8 cellular contexts compared by ENCODE assay signal in genomic region chr6:118735320-118735719, GRCh38.
DNase-seq lines count a peak whose midpoint lies in the region; ATAC-seq, FAIRE-seq and TF ChIP-seq lines count a peak whose summit lies in the region.

No MANE protein-coding gene starts in this region.

- H2AFZ ChIP-seq in H1 (ENCODE audit: low read length), result peak overlapping the region; percentile 99

- H3K23me2 ChIP-seq in H1 (ENCODE audit: low read depth, low read length), result no peaks in the 10 kb centered on the region; the same call in 1 of the 2 replicates

- TF ChIP-seq EP300 in H1 (IDR thresholded peaks at IDR 0.05; ENCODE audit: borderline replicate concordance in 1 of 2, low read depth in 2 of 2, low read length in 2 of 2), result no peak

- TF ChIP-seq CTCF in GM12865 (IDR thresholded peaks at IDR 0.05; ENCODE audit: insufficient read depth, low read depth, low read length, missing control alignments) (peak; percentile 47), H1 (IDR thresholded peaks at IDR 0.05; ENCODE audit: control extremely low read depth in 1 of 3, insufficient read depth in 1 of 3, low read depth in 1 of 3, low read length in 3 of 3) (peak; percentile 66 to 82 (median 74)), omental fat pad (IDR thresholded peaks at IDR 0.05) (no peak)

- 29% methylated on average over 2 of the region's 2 CpGs; no CpG with 5 or more reads in 1 of the 2 experiments for WGBS in H1 (ENCODE audit: extremely low coverage in 1 of 2, insufficient coverage in 1 of 2, insufficient read length in 1 of 2, insufficient replicate concordance in 2 of 2, low coverage in 1 of 2, low lambda C conversion rate in 2 of 2, missing lambda C conversion rate in 1 of 2), 2 experiments

- no peak overlapping the region for H2BK5ac ChIP-seq in H1 (ENCODE audit: low read depth, low read length)

- no peak overlapping the region for H2BK20ac ChIP-seq in H1 (ENCODE audit: low read length)

- TF ChIP-seq RAD21 in H1 (IDR thresholded peaks at IDR 0.05 in 1 of 2, conservative IDR thresholded peaks at IDR 0.05 in 1 of 2; ENCODE audit: low read depth in 2 of 2, low read length in 2 of 2), result peak; percentile 68 to 79

- H3K27me3 Mint-ChIP-seq in activated naive CD4-positive, alpha-beta T cell treated with anti-CD3 and anti-CD28 coated beads, Interleukin-2, amount 10 ng/mL, durations not matched to agents 7 days and 5 days, result peaks cover 4% of the 10 kb centered on the region
- H3K27me3 Mint-ChIP-seq in activated naive CD4-positive, alpha-beta T cell treated with anti-CD3 and anti-CD28 coated beads for 36 hours (ENCODE audit: low read depth), result no peaks in the 10 kb centered on the region

- no peaks in the 10 kb centered on the region for H3K9me3 Mint-ChIP-seq in activated naive CD4-positive, alpha-beta T cell treated with anti-CD3 and anti-CD28 coated beads, Interleukin-2, amount 10 ng/mL, durations not matched to agents 7 days and 5 days
- peaks cover 2% of the 10 kb centered on the region for H3K9me3 Mint-ChIP-seq in activated naive CD4-positive, alpha-beta T cell treated with anti-CD3 and anti-CD28 coated beads for 36 hours

- POLR2A ChIA-PET in H1 (lab: Charles Lee; ENCODE audit: partially characterized antibody), result no interaction called here

- H3K4ac ChIP-seq in H1 (replicated peaks; ENCODE audit: insufficient read length, low read depth, low read length), result no peak overlapping the region

- H3K36me3 Mint-ChIP-seq in activated naive CD4-positive, alpha-beta T cell treated with anti-CD3 and anti-CD28 coated beads, Interleukin-2, amount 10 ng/mL, durations not matched to agents 7 days and 5 days, result no peaks in the 10 kb centered on the region
- H3K36me3 Mint-ChIP-seq in activated naive CD4-positive, alpha-beta T cell treated with anti-CD3 and anti-CD28 coated beads for 36 hours (ENCODE audit: low read depth), result no peaks in the 10 kb centered on the region

- no peak overlapping the region for H3K4me3 Mint-ChIP-seq in activated naive CD4-positive, alpha-beta T cell treated with anti-CD3 and anti-CD28 coated beads, Interleukin-2, amount 10 ng/mL, durations not matched to agents 7 days and 5 days
- no peak overlapping the region for H3K4me3 Mint-ChIP-seq in activated naive CD4-positive, alpha-beta T cell treated with anti-CD3 and anti-CD28 coated beads for 36 hours

- no peak overlapping the region for H3K23ac ChIP-seq in H1 (ENCODE audit: insufficient read length)

- no peak overlapping the region for H3K18ac ChIP-seq in H1 (ENCODE audit: extremely low read depth, low read length)

- CTCF ChIA-PET in H1 (lab: Charles Lee; ENCODE audit: partially characterized antibody), result interaction anchor here (0.7 to 2.2 kb wide), 7 partner anchors 9 to 66 kb away, joined by 3 to 9 read pairs (median 4); no protein-coding TSS in a partner anchor
- CTCF ChIA-PET in activated naive CD4-positive, alpha-beta T cell treated with anti-CD3 and anti-CD28 coated beads, Interleukin-2, amount 10 ng/mL, durations not matched to agents 7 days and 5 days (lab: Charles Lee), result no interaction called here
- CTCF ChIA-PET in activated naive CD4-positive, alpha-beta T cell treated with anti-CD3 and anti-CD28 coated beads for 36 hours (lab: Charles Lee), result interaction anchor here (1.5 kb wide), 1 partner anchor 10 kb away, joined by 8 read pairs; no protein-coding TSS in a partner anchor

- H3K27me3 ChIP-seq in H1 (replicated peaks in 1 of 4; ENCODE audit: control insufficient read depth in 3 of 4, extremely low read depth in 1 of 4, insufficient read depth in 3 of 4, low read length in 3 of 4), result no peaks in the 10 kb centered on the region

- H4K20me1 ChIP-seq in H1 (replicated peaks in 1 of 2; ENCODE audit: control insufficient read depth in 1 of 2, insufficient read depth in 2 of 2, low read length in 2 of 2), result no peaks in the 10 kb centered on the region

- H4K8ac ChIP-seq in H1 (ENCODE audit: extremely low read depth, insufficient read depth, low read length), result no peak overlapping the region

- H4K91ac ChIP-seq in H1 (replicated peaks; ENCODE audit: insufficient read length, low read length), result no peak overlapping the region

- H3K9me3 ChIP-seq in H1 (ENCODE audit: insufficient read depth in 2 of 2, low read depth in 1 of 2, low read length in 1 of 2), result no peaks in the 10 kb centered on the region

- H3K27ac ChIP-seq in H1 (ENCODE audit: low read depth, low read length), result no peak overlapping the region

- intact Hi-C loops in activated naive CD4-positive, alpha-beta T cell treated with anti-CD3 and anti-CD28 coated beads for 36 hours (cut with micrococcal nuclease), result loop anchor here (1.0 to 5.0 kb wide), 2 partner anchors 38 to 170 kb away; no protein-coding TSS in a partner anchor

- DNase-seq in GM12865 (ENCODE audit: low read depth) (no peak), NAMALWA (ENCODE audit: low spot score) (peak; percentile 51), H1 (ENCODE audit: low read depth in 1 of 2, low spot score in 2 of 2) (peak in 1 of 2 experiments; percentile 62), omental fat pad (ENCODE audit: low spot score) (no peak), SW 1271 (lab: John Stamatoyannopoulos, UW) (no peak)
- no peak for DNase-seq in activated naive CD4-positive, alpha-beta T cell treated with anti-CD3 and anti-CD28 coated beads, Interleukin-2, amount 10 ng/mL, durations not matched to agents 7 days and 5 days
- no peak for DNase-seq in activated naive CD4-positive, alpha-beta T cell treated with anti-CD3 and anti-CD28 coated beads for 36 hours

- H3K4me1 ChIP-seq in H1 (replicated peaks in 1 of 4; ENCODE audit: control insufficient read depth in 3 of 4, insufficient read depth in 4 of 4, low read length in 3 of 4), result peaks cover 0 to 2% (median 0%) of the 10 kb centered on the region in 4 experiments; a peak in 1 of 7 replicates

- H3K4me3 ChIP-seq in GM12865 (ENCODE audit: low read depth, low read length) (no peak overlapping the region), H1 (ENCODE audit: extremely low read depth in 1 of 4, insufficient read depth in 2 of 4, low read depth in 3 of 4, low read length in 4 of 4) (no peak overlapping the region)

- H3K4me1 Mint-ChIP-seq in activated naive CD4-positive, alpha-beta T cell treated with anti-CD3 and anti-CD28 coated beads, Interleukin-2, amount 10 ng/mL, durations not matched to agents 7 days and 5 days, result peaks cover 12% of the 10 kb centered on the region
- H3K4me1 Mint-ChIP-seq in activated naive CD4-positive, alpha-beta T cell treated with anti-CD3 and anti-CD28 coated beads for 36 hours (ENCODE audit: low read depth), result peaks cover 33% of the 10 kb centered on the region

- H3K36me3 ChIP-seq in H1 (ENCODE audit: control insufficient read depth in 2 of 4, insufficient read depth in 4 of 4, low read length in 3 of 4), result no peaks in the 10 kb centered on the region

- FAIRE-seq in H1 (lab: Jason Lieb, UNC), result peak; percentile 78

- 0 out of 2 replicates have a peak overlapping the region, but pooled peaks have one; percentile 49 for H2BK15ac ChIP-seq in H1 (ENCODE audit: low read length)

- no peak overlapping the region for H2BK120ac ChIP-seq in H1 (replicated peaks; ENCODE audit: low read depth, low read length)

- no peaks in the 10 kb centered on the region for H3K79me2 ChIP-seq in H1 (ENCODE audit: control insufficient read depth in 1 of 2, insufficient read depth in 2 of 2, low read length in 2 of 2)

- H3K56ac ChIP-seq in H1 (replicated peaks; ENCODE audit: insufficient read length, low read depth, low read length), result no peak overlapping the region

- ATAC-seq in omental fat pad (ENCODE audit: low FRiP score), result peak; percentile 43
- no peak for ATAC-seq in HG02588 (IDR thresholded peaks at IDR 0.05; ENCODE audit: unreplicated experiment)

- no peaks in the 10 kb centered on the region for H3K79me1 ChIP-seq in H1 (ENCODE audit: low read depth, low read length)

- no peak overlapping the region for H2AK5ac ChIP-seq in H1 (ENCODE audit: low read depth, low read length)

- no peak overlapping the region; a peak in 1 of 4 replicates for H3K4me2 ChIP-seq in H1 (ENCODE audit: insufficient read depth in 1 of 2, low read depth in 2 of 2, low read length in 2 of 2)

- H3K9ac ChIP-seq in H1 (replicated peaks in 1 of 4; ENCODE audit: extremely low read depth in 1 of 4, low read depth in 3 of 4, low read length in 3 of 4), result 0 out of 7 replicates have a peak overlapping the region, but pooled peaks of 1 of the 4 experiments have one; percentile 2

- no peak overlapping the region for H2BK12ac ChIP-seq in H1 (ENCODE audit: low read depth, low read length)

- H3K14ac ChIP-seq in H1 (ENCODE audit: insufficient read length), result no peak overlapping the region

- TF ChIP-seq POLR2A in H1 (IDR thresholded peaks at IDR 0.05; ENCODE audit: control extremely low read depth in 1 of 2, low read depth in 2 of 2, low read length in 2 of 2), result no peak

- no peak overlapping the region for H3K27ac Mint-ChIP-seq in activated naive CD4-positive, alpha-beta T cell treated with anti-CD3 and anti-CD28 coated beads, Interleukin-2, amount 10 ng/mL, durations not matched to agents 7 days and 5 days
- H3K27ac Mint-ChIP-seq in activated naive CD4-positive, alpha-beta T cell treated with anti-CD3 and anti-CD28 coated beads for 36 hours, result no peak overlapping the region

- H4K5ac ChIP-seq in H1 (ENCODE audit: insufficient read length, low read depth, low read length), result no peak overlapping the region

TF ChIP-seq in H1, 55 proteins besides CTCF, POLR2A, EP300 and RAD21 (continues in another document):
- TF ChIP-seq ZNF274 (IDR thresholded peaks at IDR 0.05; ENCODE audit: borderline replicate concordance, extremely low read depth, low read length) (no peak), NANOG (IDR thresholded peaks at IDR 0.05; ENCODE audit: insufficient read depth, low read depth, low read length, poor library complexity, severe bottlenecking) (no peak), SIN3A (conservative IDR thresholded peaks at IDR 0.05 in 1 of 2, IDR thresholded peaks at IDR 0.05 in 1 of 2; ENCODE audit: low read depth in 1 of 2, low read length in 2 of 2) (no peak), CHD2 (IDR thresholded peaks at IDR 0.05; ENCODE audit: low read length) (no peak), JUN (IDR thresholded peaks at IDR 0.05; ENCODE audit: low read depth, low read length) (no peak), TBP (IDR thresholded peaks at IDR 0.05; ENCODE audit: low read depth, low read length) (no peak), SP1 (IDR thresholded peaks at IDR 0.05; ENCODE audit: low read depth, low read length) (no peak), TCF12 (IDR thresholded peaks at IDR 0.05; ENCODE audit: low read depth, low read length) (no peak), HDAC2 (IDR thresholded peaks at IDR 0.05; ENCODE audit: borderline replicate concordance in 1 of 2, low read depth in 2 of 2, low read length in 2 of 2) (no peak), E2F6 (IDR thresholded peaks at IDR 0.05) (no peak), SIRT6 (IDR thresholded peaks at IDR 0.05; ENCODE audit: low read length) (no peak)

Comparison
In these comparisons a context has a peak if more than half of its experiments do, and no peak if none do; other contexts are left out.
1. CTCF ChIP-seq: peak in GM12865 (single experiment) and H1 (3 of 3); none in omental fat pad (0 of 3).